ENCODE assay signal across 9 cellular contexts in the genomic region with DNA sequence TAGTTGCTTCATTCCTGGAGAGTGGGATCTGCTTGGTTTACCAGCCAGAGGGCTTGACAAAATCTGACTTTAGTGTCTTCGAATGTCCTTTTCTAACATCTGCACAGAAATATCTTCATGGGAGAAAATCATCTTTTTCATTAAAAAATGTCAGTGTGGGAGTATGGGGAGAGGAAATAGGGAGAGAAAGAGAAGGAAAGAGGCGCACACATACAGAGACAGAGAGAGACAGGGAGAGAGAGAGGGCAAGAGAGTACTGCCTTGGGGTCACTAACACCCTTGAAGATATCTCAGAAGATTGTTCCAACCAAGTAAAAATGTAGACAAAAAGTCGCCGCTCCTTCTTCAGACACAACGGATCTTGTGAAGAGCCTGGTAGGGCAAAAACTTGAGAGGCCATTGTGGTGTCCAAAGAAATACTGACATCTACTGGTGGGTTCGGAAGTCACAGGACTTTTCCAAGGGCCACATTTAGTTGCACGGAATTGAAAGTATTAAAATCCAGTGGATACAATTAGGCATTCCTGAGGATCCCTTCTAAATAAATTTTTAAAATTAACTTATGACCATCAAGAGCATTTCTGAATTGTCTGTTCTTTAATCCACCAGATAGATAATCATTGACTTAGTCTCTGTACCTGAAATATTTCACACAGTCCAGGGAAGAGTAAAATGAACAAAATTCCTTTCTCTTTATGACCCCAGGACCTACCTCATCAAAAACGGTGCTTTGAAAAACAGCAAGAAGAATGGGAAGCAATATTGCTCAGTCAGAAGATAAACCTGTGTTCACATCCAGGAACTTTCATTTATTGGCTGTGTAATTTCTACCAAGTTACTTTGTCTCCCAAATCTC. TPM values are rescaled to one million over a fixed set of nuclear protein-coding genes. Genes with fewer than 3 reads are reported as not detected.
A peak's percentile ranks its signal among the peaks of the same experiment; 100 is the strongest.
DNase-seq lines count a peak whose midpoint lies in the region; ATAC-seq, FAIRE-seq and TF ChIP-seq lines count a peak whose summit lies in the region.
"Had no signal": no experiment of that assay in that cellular context is flagged by ENCODE, and none has a peak within 500 bp of the region (broad histone marks: within the 10 kb centered on the region; RNA-seq: fewer than 3 reads in every experiment).

No MANE protein-coding gene starts in this region.

- H3K9me3 Mint-ChIP-seq in CD4-positive, alpha-beta T cell = peaks cover 4% of the 10 kb centered on the region
- H3K9me3 Mint-ChIP-seq in osteocyte (ENCODE audit: unreplicated experiment) = peaks cover 9% of the 10 kb centered on the region

- FAIRE-seq in RCC 7860 (lab: Jason Lieb, UNC) = peak; percentile 87
- FAIRE-seq: colon had no signal

- ATAC-seq in CD4-positive, alpha-beta T cell (ENCODE audit: poor library complexity) = peak; percentile 78
- ATAC-seq in GM19023 (IDR thresholded peaks at IDR 0.05; ENCODE audit: unreplicated experiment) (peak; percentile 52), gastroesophageal sphincter (peak; percentile 68), GM19452 (IDR thresholded peaks at IDR 0.05; ENCODE audit: unreplicated experiment) (no peak)

- no peak overlapping the region for H3K27ac Mint-ChIP-seq in CD4-positive, alpha-beta T cell
- peak overlapping the region; percentile 69 for H3K27ac Mint-ChIP-seq in osteocyte (ENCODE audit: unreplicated experiment)

- TF ChIP-seq CTCF in CD4-positive, alpha-beta T cell (IDR thresholded peaks at IDR 0.05) = peak; percentile 84
- TF ChIP-seq CTCF in HL-60 (IDR thresholded peaks at IDR 0.05; ENCODE audit: insufficient read depth, low read length) (peak; percentile 27), gastroesophageal sphincter (IDR thresholded peaks at IDR 0.05) (peak; percentile 75 to 87 (median 86)), osteocyte (IDR thresholded peaks at IDR 0.05) (peak; percentile 88)

- no peaks in the 10 kb centered on the region for H3K27me3 Mint-ChIP-seq in CD4-positive, alpha-beta T cell
- no peaks in the 10 kb centered on the region for H3K27me3 Mint-ChIP-seq in osteocyte (ENCODE audit: unreplicated experiment)

- no peaks in the 10 kb centered on the region for H3K36me3 ChIP-seq in gastroesophageal sphincter

- peak in 7 of 10 experiments; percentile 7 to 45 (median 29) for DNase-seq in CD4-positive, alpha-beta T cell
- peak in 1 of 2 experiments; percentile 30 for DNase-seq in HL-60 (ENCODE audit: low read depth in 1 of 2, low spot score in 1 of 2)
- peak; percentile 68 for DNase-seq in RCC 7860 (ENCODE audit: low spot score)
- DNase-seq in activated naive CD4-positive, alpha-beta T cell treated with Interleukin-2 at 50 U/mL for 16 hours = peak; percentile 44
- no peak for DNase-seq in osteocyte (ENCODE audit: extremely low spot score, unreplicated experiment)

- H3K36me3 Mint-ChIP-seq in CD4-positive, alpha-beta T cell (ENCODE audit: low read depth) = no peaks in the 10 kb centered on the region
- no peaks in the 10 kb centered on the region for H3K36me3 Mint-ChIP-seq in osteocyte (ENCODE audit: unreplicated experiment)

- TF ChIP-seq EP300 in gastroesophageal sphincter (IDR thresholded peaks at IDR 0.05) = no peak

- peaks cover 7% of the 10 kb centered on the region for H3K4me1 Mint-ChIP-seq in CD4-positive, alpha-beta T cell (ENCODE audit: low read depth)
- peaks cover 4% of the 10 kb centered on the region for H3K4me1 Mint-ChIP-seq in osteocyte (ENCODE audit: unreplicated experiment)

- intact Hi-C loops in CD4-positive, alpha-beta T cell (cut with DNase I, micrococcal nuclease) = loop anchor here (1.0 to 10.0 kb wide), 4 partner anchors 345 to 1383 kb away; no protein-coding TSS in a partner anchor

- CTCF ChIA-PET in CD4-positive, alpha-beta T cell (lab: Charles Lee) = no interaction called here

- 2 to 13% methylated on average over 7 to 8 of the region's 8 CpGs for WGBS in gastroesophageal sphincter (ENCODE audit: low coverage in 1 of 2), 2 donors

- peaks cover 13% of the 10 kb centered on the region for H3K9me3 ChIP-seq in CD4-positive, alpha-beta T cell (ENCODE audit: control insufficient read depth, low read length)
- peaks cover 0 to 16% (median 2%) of the 10 kb centered on the region in 3 donors for H3K9me3 ChIP-seq in gastroesophageal sphincter

- no peak for TF ChIP-seq POLR2A in gastroesophageal sphincter (IDR thresholded peaks at IDR 0.05)

- H3K4me1 ChIP-seq in gastroesophageal sphincter = peaks cover 0 to 10% (median 0%) of the 10 kb centered on the region in 3 donors

- no peak overlapping the region for H3K27ac ChIP-seq in CD4-positive, alpha-beta T cell (ENCODE audit: low read depth, low read length)
- H3K27ac ChIP-seq in HL-60 (replicated peaks) = no peak overlapping the region
- H3K27ac ChIP-seq in gastroesophageal sphincter = no peak overlapping the region

- H3K4me3 Mint-ChIP-seq in CD4-positive, alpha-beta T cell = no peak overlapping the region
- H3K4me3 Mint-ChIP-seq in osteocyte (ENCODE audit: unreplicated experiment) = peak overlapping the region; percentile 63

- POLR2A ChIA-PET in CD4-positive, alpha-beta T cell (lab: Charles Lee) = interaction anchor here (1.0 to 1.7 kb wide), 3 partner anchors 28 to 172 kb away, joined by 3 to 6 read pairs (median 3); no protein-coding TSS in a partner anchor

- H3K27me3 ChIP-seq in CD4-positive, alpha-beta T cell (ENCODE audit: control insufficient read depth, insufficient read depth, low read length) = no peaks in the 10 kb centered on the region
- H3K27me3 ChIP-seq in HL-60 (ENCODE audit: insufficient read depth, poor library complexity, severe bottlenecking) (no peaks in the 10 kb centered on the region), gastroesophageal sphincter (no peaks in the 10 kb centered on the region)

- H3K4me3 ChIP-seq in HL-60 (replicated peaks; ENCODE audit: insufficient read depth, low read length) (no peak overlapping the region), gastroesophageal sphincter (no peak overlapping the region)

RNA-seq across cellular contexts. Expression of a gene that starts 29.7 kb away (rescaled TPM):
- total RNA-seq in CD4-positive, alpha-beta T cell = 1,000 to 10,000 TPM; 1,576 to 1,603 TPM
- total RNA-seq in gastroesophageal sphincter (1,000 to 10,000 TPM; 1,560 to 2,767 (median 2,026) TPM), osteocyte (2,114 and 2,178 TPM in 2 replicates)

RNA-seq across cellular contexts. Expression of a gene that starts 56.2 kb away (rescaled TPM):
- total RNA-seq in CD4-positive, alpha-beta T cell = 10 to 100 TPM; 20.3 to 21.3 TPM
- total RNA-seq in gastroesophageal sphincter (1 to 10 TPM; 4.5 to 6.4 (median 5.3) TPM), osteocyte (5.9 and 6.6 TPM in 2 replicates)

Comparison
In these comparisons a context has a peak if more than half of its experiments do, and no peak if none do; other contexts are left out.
1. CTCF ChIP-seq: peak in every context shown above with its lines; median percentile 88 in osteocyte; 86 in gastroesophageal sphincter; 84 in CD4-positive, alpha-beta T cell; 27 in HL-60.